23 cellular contexts compared by ENCODE assay signal in genomic region chr18:76985951-76986236, GRCh38.
DNase-seq lines count a peak whose midpoint lies in the region; ATAC-seq, FAIRE-seq and TF ChIP-seq lines count a peak whose summit lies in the region.
"Had no signal": no experiment of that assay in that cellular context is flagged by ENCODE, and none has a peak within 500 bp of the region (broad histone marks: within the 10 kb centered on the region; RNA-seq: fewer than 3 reads in every experiment).

No MANE protein-coding gene starts in this region.

- H3K9ac ChIP-seq in kidney (ENCODE audit: low read length in 2 of 2), result no peak overlapping the region
- H3K9ac ChIP-seq: GM23248 had no signal

- peak; percentile 12 for DNase-seq in activated CD4-positive, alpha-beta memory T cell treated with anti-CD3 and anti-CD28 coated beads, Interleukin-2, amount 10 ng/mL, durations not matched to agents 7 days and 5 days
- no peak for DNase-seq in activated CD4-positive, alpha-beta memory T cell treated with anti-CD3 and anti-CD28 coated beads for 36 hours
- DNase-seq in stimulated activated CD4-positive, alpha-beta T cell treated with anti-CD3 and anti-CD28 coated beads, Interleukin-12 subunit alpha, Interleukin-12 subunit beta, amount 100 ng/mL, for 4 hours, result no peak
- no peak for DNase-seq in activated effector memory CD4-positive, alpha-beta T cell treated with Interleukin-2 at 50 U/mL for 16 hours
- no peak for DNase-seq in kidney
- DNase-seq: Caco-2; CD8-positive, alpha-beta T cell; GM23248; H9; NCI-H1092; NCI-H1417 treated with DMSO at 0.1 percent for 48 hours; NCI-H1694 treated with DMSO at 0.1 percent for 48 hours; NCI-H2081; NCI-H2227 treated with DMSO at 0.1 percent for 48 hours; NCI-H526 treated with DMSO at 0.1 percent for 48 hours had no signal

- H3K9me3 Mint-ChIP-seq in activated CD4-positive, alpha-beta memory T cell treated with anti-CD3 and anti-CD28 coated beads, Interleukin-2, amount 10 ng/mL, durations not matched to agents 7 days and 5 days, result no peaks in the 10 kb centered on the region
- H3K9me3 Mint-ChIP-seq in activated CD4-positive, alpha-beta memory T cell treated with anti-CD3 and anti-CD28 coated beads for 36 hours, result no peaks in the 10 kb centered on the region
- H3K9me3 Mint-ChIP-seq in nephron, result no peaks in the 10 kb centered on the region
- no peaks in the 10 kb centered on the region for H3K9me3 Mint-ChIP-seq in stimulated activated memory B cell treated with anti-CD40 and anti-IgM and Interleukin-4, amounts not matched to agents 10 μg/mL and 1 μg/mL and 100 μg/mL, for 72 hours
- H3K9me3 Mint-ChIP-seq: CD8-positive, alpha-beta T cell; H9 had no signal

- no peak overlapping the region for H3K27ac ChIP-seq in kidney (ENCODE audit: low read depth in 2 of 2, low read length in 2 of 2)
- H3K27ac ChIP-seq: 22Rv1, C4-2B, GM23248, RWPE1 had no signal

- no peak for FAIRE-seq in kidney (lab: Jason Lieb, UNC)
- FAIRE-seq: G401.6 had no signal

- intact Hi-C loops in activated CD4-positive, alpha-beta memory T cell treated with anti-CD3 and anti-CD28 coated beads for 36 hours (cut with micrococcal nuclease), result no loop called here
- intact Hi-C loops in kidney (cut with DNase I), result no loop called here

- H3K4me3 Mint-ChIP-seq in activated CD4-positive, alpha-beta memory T cell treated with anti-CD3 and anti-CD28 coated beads, Interleukin-2, amount 10 ng/mL, durations not matched to agents 7 days and 5 days, result no peak overlapping the region
- no peak overlapping the region for H3K4me3 Mint-ChIP-seq in activated CD4-positive, alpha-beta memory T cell treated with anti-CD3 and anti-CD28 coated beads for 36 hours
- no peak overlapping the region for H3K4me3 Mint-ChIP-seq in nephron
- no peak overlapping the region for H3K4me3 Mint-ChIP-seq in stimulated activated memory B cell treated with anti-CD40 and anti-IgM and Interleukin-4, amounts not matched to agents 10 μg/mL and 1 μg/mL and 100 μg/mL, for 72 hours
- H3K4me3 Mint-ChIP-seq: B cell; CD8-positive, alpha-beta T cell; H9 had no signal

- ATAC-seq in stimulated activated memory B cell treated with anti-CD40 and anti-IgM and Interleukin-4, amounts not matched to agents 10 μg/mL and 1 μg/mL and 100 μg/mL, for 72 hours, result no peak
- ATAC-seq: CD8-positive, alpha-beta T cell; Panc1 had no signal

- H3K27ac Mint-ChIP-seq in activated CD4-positive, alpha-beta memory T cell treated with anti-CD3 and anti-CD28 coated beads, Interleukin-2, amount 10 ng/mL, durations not matched to agents 7 days and 5 days, result no peak overlapping the region
- no peak overlapping the region for H3K27ac Mint-ChIP-seq in activated CD4-positive, alpha-beta memory T cell treated with anti-CD3 and anti-CD28 coated beads for 36 hours
- H3K27ac Mint-ChIP-seq in nephron, result peak overlapping the region in 2 of 3 experiments; percentile 22 to 84
- peak overlapping the region; percentile 47 for H3K27ac Mint-ChIP-seq in stimulated activated memory B cell treated with anti-CD40 and anti-IgM and Interleukin-4, amounts not matched to agents 10 μg/mL and 1 μg/mL and 100 μg/mL, for 72 hours
- H3K27ac Mint-ChIP-seq: B cell; CD8-positive, alpha-beta T cell had no signal

- H3K4me3 ChIP-seq in kidney (ENCODE audit: low read length in 2 of 2), result no peak overlapping the region
- H3K4me3 ChIP-seq: GM23248 had no signal

- no peaks in the 10 kb centered on the region for H3K27me3 Mint-ChIP-seq in activated CD4-positive, alpha-beta memory T cell treated with anti-CD3 and anti-CD28 coated beads, Interleukin-2, amount 10 ng/mL, durations not matched to agents 7 days and 5 days
- no peaks in the 10 kb centered on the region for H3K27me3 Mint-ChIP-seq in activated CD4-positive, alpha-beta memory T cell treated with anti-CD3 and anti-CD28 coated beads for 36 hours
- H3K27me3 Mint-ChIP-seq in nephron (ENCODE audit: low read depth), result peaks cover 5% of the 10 kb centered on the region
- H3K27me3 Mint-ChIP-seq in stimulated activated memory B cell treated with anti-CD40 and anti-IgM and Interleukin-4, amounts not matched to agents 10 μg/mL and 1 μg/mL and 100 μg/mL, for 72 hours, result no peaks in the 10 kb centered on the region
- H3K27me3 Mint-ChIP-seq: B cell had no signal

- TF ChIP-seq CTCF in nephron (IDR thresholded peaks at IDR 0.05; ENCODE audit: unreplicated experiment in 3 of 3) (no peak), kidney (IDR thresholded peaks at IDR 0.05; ENCODE audit: borderline replicate concordance, extremely low read depth, insufficient read depth) (no peak)

- no peaks in the 10 kb centered on the region for H3K9me3 ChIP-seq in kidney (ENCODE audit: control insufficient read depth in 1 of 2, low read length in 2 of 2)
- H3K9me3 ChIP-seq: Caco-2 had no signal

- POLR2A ChIA-PET in activated CD4-positive, alpha-beta memory T cell treated with anti-CD3 and anti-CD28 coated beads, Interleukin-2, amount 10 ng/mL, durations not matched to agents 7 days and 5 days (lab: Charles Lee), result interaction anchor here (0.9 to 1.7 kb wide), 3 partner anchors 10 to 92 kb away, joined by 3 to 4 read pairs (median 3); no protein-coding TSS in a partner anchor
- POLR2A ChIA-PET in activated CD4-positive, alpha-beta memory T cell treated with anti-CD3 and anti-CD28 coated beads for 36 hours (lab: Charles Lee), result interaction anchor here (0.5 to 0.6 kb wide), 2 partner anchors 79 to 680 kb away, joined by 3 to 5 read pairs; no protein-coding TSS in a partner anchor

- H3K36me3 ChIP-seq in kidney (ENCODE audit: control insufficient read depth in 1 of 2, insufficient read depth in 2 of 2, low read length in 2 of 2), result no peaks in the 10 kb centered on the region

- no peaks in the 10 kb centered on the region for H3K36me3 Mint-ChIP-seq in activated CD4-positive, alpha-beta memory T cell treated with anti-CD3 and anti-CD28 coated beads, Interleukin-2, amount 10 ng/mL, durations not matched to agents 7 days and 5 days (ENCODE audit: low read depth)
- no peaks in the 10 kb centered on the region for H3K36me3 Mint-ChIP-seq in activated CD4-positive, alpha-beta memory T cell treated with anti-CD3 and anti-CD28 coated beads for 36 hours
- H3K36me3 Mint-ChIP-seq in nephron (ENCODE audit: low read depth), result no peaks in the 10 kb centered on the region
- no peaks in the 10 kb centered on the region for H3K36me3 Mint-ChIP-seq in stimulated activated memory B cell treated with anti-CD40 and anti-IgM and Interleukin-4, amounts not matched to agents 10 μg/mL and 1 μg/mL and 100 μg/mL, for 72 hours
- H3K36me3 Mint-ChIP-seq: CD8-positive, alpha-beta T cell had no signal

- peaks cover 10% of the 10 kb centered on the region for H3K4me1 Mint-ChIP-seq in activated CD4-positive, alpha-beta memory T cell treated with anti-CD3 and anti-CD28 coated beads, Interleukin-2, amount 10 ng/mL, durations not matched to agents 7 days and 5 days
- H3K4me1 Mint-ChIP-seq in activated CD4-positive, alpha-beta memory T cell treated with anti-CD3 and anti-CD28 coated beads for 36 hours (ENCODE audit: low read depth), result peaks cover 4% of the 10 kb centered on the region
- peaks cover 31% of the 10 kb centered on the region for H3K4me1 Mint-ChIP-seq in nephron
- peaks cover 56% of the 10 kb centered on the region for H3K4me1 Mint-ChIP-seq in stimulated activated memory B cell treated with anti-CD40 and anti-IgM and Interleukin-4, amounts not matched to agents 10 μg/mL and 1 μg/mL and 100 μg/mL, for 72 hours

- CTCF ChIA-PET in activated CD4-positive, alpha-beta memory T cell treated with anti-CD3 and anti-CD28 coated beads, Interleukin-2, amount 10 ng/mL, durations not matched to agents 7 days and 5 days (lab: Charles Lee), result interaction anchor here (1.0 to 4.0 kb wide), 5 partner anchors 9 to 183 kb away, joined by 3 to 33 read pairs (median 4); no protein-coding TSS in a partner anchor
- CTCF ChIA-PET in activated CD4-positive, alpha-beta memory T cell treated with anti-CD3 and anti-CD28 coated beads for 36 hours (lab: Charles Lee), result interaction anchor here (1.2 to 8.5 kb wide), 3 partner anchors 64 to 183 kb away, joined by 3 to 119 read pairs (median 6); no protein-coding TSS in a partner anchor

- H3K4me1 ChIP-seq in kidney (ENCODE audit: control insufficient read depth in 1 of 2, insufficient read depth in 1 of 2, low read depth in 1 of 2, low read length in 2 of 2), result peaks cover 0 to 6% of the 10 kb centered on the region in 2 donors
- H3K4me1 ChIP-seq: Caco-2 had no signal

Comparison
In these comparisons a context has a peak if more than half of its experiments do, and no peak if none do; other contexts are left out.
1. H3K27ac Mint-ChIP-seq: peak in nephron (2 of 3) and stimulated activated memory B cell treated with anti-CD40 and anti-IgM and Interleukin-4, amounts not matched to agents 10 μg/mL and 1 μg/mL and 100 μg/mL, for 72 hours (single experiment); none in activated CD4-positive, alpha-beta memory T cell treated with anti-CD3 and anti-CD28 coated beads, Interleukin-2, amount 10 ng/mL, durations not matched to agents 7 days and 5 days (single experiment) and activated CD4-positive, alpha-beta memory T cell treated with anti-CD3 and anti-CD28 coated beads for 36 hours (single experiment).